ENCODE assay signal across 25 cellular contexts in the genomic region with DNA sequence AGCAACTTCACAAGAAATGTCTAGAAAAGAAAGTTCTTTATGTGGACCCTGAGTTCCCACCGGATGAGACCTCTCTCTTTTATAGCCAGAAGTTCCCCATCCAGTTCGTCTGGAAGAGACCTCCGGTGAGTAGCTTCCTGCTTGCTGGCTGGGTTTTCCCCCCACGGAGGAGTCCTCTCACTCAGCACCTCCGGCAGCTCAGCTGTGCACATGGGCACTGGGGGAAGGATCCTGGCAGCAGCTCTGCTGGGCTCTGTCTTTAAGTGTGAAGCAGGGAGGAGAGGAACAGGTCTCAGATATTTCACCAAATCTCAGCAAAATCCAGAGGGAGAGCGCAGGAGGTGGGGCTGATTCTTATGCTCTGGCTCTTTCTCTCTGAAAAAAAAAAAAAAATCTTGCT. TPM values are rescaled to one million over a fixed set of nuclear protein-coding genes. Genes with fewer than 3 reads are reported as not detected.
"Had no signal": no experiment of that assay in that cellular context is flagged by ENCODE, and none has a peak within 500 bp of the region (broad histone marks: within the 10 kb centered on the region; RNA-seq: fewer than 3 reads in every experiment).

No MANE protein-coding gene starts in this region.

- H3K36me3 ChIP-seq: breast epithelium, SJCRH30 had no signal

- ATAC-seq: activated CD8-positive, alpha-beta memory T cell treated with anti-CD3 and anti-CD28 coated beads, Interleukin-2, amount 10 ng/mL, durations not matched to agents 7 days and 5 days; K562 had no signal

- H3K9me3 ChIP-seq: breast epithelium, SK-N-SH had no signal

- H3K27me3 ChIP-seq: breast epithelium, SJCRH30 had no signal

- H3K4me3 ChIP-seq: breast epithelium, K562, SJCRH30 had no signal

- H3K27ac Mint-ChIP-seq: activated CD8-positive, alpha-beta memory T cell treated with anti-CD3 and anti-CD28 coated beads, Interleukin-2, amount 10 ng/mL, durations not matched to agents 7 days and 5 days; activated naive CD4-positive, alpha-beta T cell treated with anti-CD3 and anti-CD28 coated beads, Interleukin-2, amount 50 U/mL, for 24 hours; activated T-helper 1 cell treated with anti-CD3 and anti-CD28 coated beads, Interleukin-12 subunit alpha, Interleukin-12 subunit beta, Interleukin-2, Interleukin-4 antibody, amounts not matched to agents 30 ng/mL and 10 ng/mL and 1 ng/mL, durations not matched to agents 14 hours and 24 hours and 36 hours had no signal

- H3K27me3 Mint-ChIP-seq: activated CD8-positive, alpha-beta memory T cell treated with anti-CD3 and anti-CD28 coated beads, Interleukin-2, amount 10 ng/mL, durations not matched to agents 7 days and 5 days; activated naive CD4-positive, alpha-beta T cell treated with anti-CD3 and anti-CD28 coated beads, Interleukin-2, amount 50 U/mL, for 24 hours; activated T-cell treated with anti-CD3 and anti-CD28 coated beads, Interleukin-2, amount 50 U/mL, for 24 hours; central memory CD8-positive, alpha-beta T cell had no signal

- H3K4me1 Mint-ChIP-seq: activated naive CD4-positive, alpha-beta T cell treated with anti-CD3 and anti-CD28 coated beads, Interleukin-2, amount 50 U/mL, for 24 hours; central memory CD8-positive, alpha-beta T cell had no signal

- DNase-seq: activated CD4-positive, alpha-beta T cell treated with anti-CD3 and anti-CD28 coated beads for 48 hours; activated CD4-positive, alpha-beta T cell treated with anti-CD3 and anti-CD28 coated beads, Interleukin-2, amount 50 U/mL, for 4 hours; activated CD4-positive, CD25-positive, alpha-beta regulatory T cell treated with anti-CD3 and anti-CD28 coated beads, Interleukin-2, amount 50 U/mL, for 72 hours; activated CD8-positive, alpha-beta memory T cell treated with anti-CD3 and anti-CD28 coated beads, Interleukin-2, amount 10 ng/mL, durations not matched to agents 7 days and 5 days; activated effector memory CD4-positive, alpha-beta T cell treated with Interleukin-2 at 50 U/mL for 16 hours; activated naive CD4-positive, alpha-beta T cell; activated T-cell treated with anti-CD3 and anti-CD28 coated beads, Interleukin-2, amount 50 U/mL, for 24 hours; aorta; NCI-H1048; NCI-H146; NCI-H1930; NCI-H2171 treated with DMSO at 0.1 percent for 48 hours; NCI-H345; NCI-H510A; NCI-H526 treated with DMSO at 0.1 percent for 48 hours; NCI-H82; SJCRH30; SK-N-SH; T-helper 1 cell had no signal

- H3K4me3 Mint-ChIP-seq: activated CD8-positive, alpha-beta memory T cell treated with anti-CD3 and anti-CD28 coated beads, Interleukin-2, amount 10 ng/mL, durations not matched to agents 7 days and 5 days; activated naive CD4-positive, alpha-beta T cell treated with anti-CD3 and anti-CD28 coated beads, Interleukin-2, amount 50 U/mL, for 24 hours; activated T-cell treated with anti-CD3 and anti-CD28 coated beads, Interleukin-2, amount 50 U/mL, for 24 hours; activated T-helper 1 cell treated with anti-CD3 and anti-CD28 coated beads, Interleukin-12 subunit alpha, Interleukin-12 subunit beta, Interleukin-2, Interleukin-4 antibody, amounts not matched to agents 30 ng/mL and 10 ng/mL and 1 ng/mL, durations not matched to agents 14 hours and 24 hours and 36 hours; central memory CD8-positive, alpha-beta T cell had no signal

- H3K9me3 Mint-ChIP-seq: activated naive CD4-positive, alpha-beta T cell treated with anti-CD3 and anti-CD28 coated beads, Interleukin-2, amount 50 U/mL, for 24 hours; activated T-cell treated with anti-CD3 and anti-CD28 coated beads, Interleukin-2, amount 50 U/mL, for 24 hours; activated T-helper 1 cell treated with anti-CD3 and anti-CD28 coated beads, Interleukin-12 subunit alpha, Interleukin-12 subunit beta, Interleukin-2, Interleukin-4 antibody, amounts not matched to agents 30 ng/mL and 10 ng/mL and 1 ng/mL, durations not matched to agents 14 hours and 24 hours and 36 hours; central memory CD8-positive, alpha-beta T cell had no signal

- H3K27ac ChIP-seq: breast epithelium, SJCRH30 had no signal

- H3K4me1 ChIP-seq: breast epithelium had no signal

- H3K36me3 Mint-ChIP-seq: activated CD8-positive, alpha-beta memory T cell treated with anti-CD3 and anti-CD28 coated beads, Interleukin-2, amount 10 ng/mL, durations not matched to agents 7 days and 5 days had no signal

RNA-seq across cellular contexts. Expression of a gene that starts 0.7 kb away (rescaled TPM):
- total RNA-seq: RPMI7951 had no signal
